In genomic region chr7:84110400-84110799, GRCh38 we compare ENCODE assay signal across 22 cellular contexts.
"Had no signal": no experiment of that assay in that cellular context is flagged by ENCODE, and none has a peak within 500 bp of the region (broad histone marks: within the 10 kb centered on the region; RNA-seq: fewer than 3 reads in every experiment).

No MANE protein-coding gene starts in this region.

- H3K9me3 ChIP-seq: neutrophil, pancreas, psoas muscle, right atrium auricular region, spleen, upper lobe of left lung had no signal

- ATAC-seq: left cardiac atrium; natural killer cell treated with Interleukin-12 subunit alpha and Interleukin-12 subunit beta and Interleukin-15 and Interleukin-18, amount 100 ng/mL, for 72 hours; pancreas; psoas muscle; T-helper 17 cell had no signal

- H3K36me3 ChIP-seq: neutrophil, pancreas, right atrium auricular region, spleen, upper lobe of left lung had no signal

- H3K27ac ChIP-seq: neutrophil, pancreas, psoas muscle, right atrium auricular region, spleen, upper lobe of left lung had no signal

- H3K4me3 ChIP-seq: pancreas, psoas muscle, right atrium auricular region, spleen, upper lobe of left lung had no signal

- H3K4me1 ChIP-seq: pancreas, psoas muscle had no signal

- DNase-seq: activated CD4-positive, alpha-beta memory T cell treated with anti-CD3 and anti-CD28 coated beads, Interleukin-2, amount 10 ng/mL, durations not matched to agents 7 days and 5 days; activated CD4-positive, alpha-beta T cell treated with anti-CD3 and anti-CD28 coated beads for 4 hours; activated CD4-positive, CD25-positive, alpha-beta regulatory T cell; activated effector memory CD4-positive, alpha-beta T cell treated with anti-CD3 and anti-CD28 coated beads, Interleukin-2, amount 50 U/mL, for 16 hours; activated naive CD4-positive, alpha-beta T cell treated with anti-CD3 and anti-CD28 coated beads, Interleukin-2, amount 10 ng/mL, durations not matched to agents 7 days and 5 days; activated T-cell treated with anti-CD3 and anti-CD28 coated beads for 4 hours; amygdala; cortex of kidney; erythroblast; foreskin fibroblast; islet precursor cell; left cardiac atrium; pancreas; psoas muscle; spleen; stimulated activated CD4-positive, alpha-beta T cell treated with anti-CD3 and anti-CD28 coated beads, Interleukin-4, amount 100 ng/mL, for 1 hour; stimulated activated naive CD4-positive, alpha-beta T cell treated with Interleukin-2 at 50 U/mL for 16 hours; T-helper 17 cell; upper lobe of left lung had no signal

- H3K27me3 ChIP-seq: neutrophil, pancreas, right atrium auricular region, spleen, upper lobe of left lung had no signal
